Comparison of ENCODE assay signal across 9 cellular contexts in genomic region chr5:172659909-172660628, GRCh38. TPM values are rescaled to one million over a fixed set of nuclear protein-coding genes. Genes with fewer than 3 reads are reported as not detected.
A peak's percentile ranks its signal among the peaks of the same experiment; 100 is the strongest.
DNase-seq lines count a peak whose midpoint lies in the region; ATAC-seq and TF ChIP-seq lines count a peak whose summit lies in the region.
"Had no signal": no experiment of that assay in that cellular context is flagged by ENCODE, and none has a peak within 500 bp of the region (broad histone marks: within the 10 kb centered on the region; RNA-seq: fewer than 3 reads in every experiment).

No MANE protein-coding gene starts in this region.

- no peak overlapping the region for H3K4me3 ChIP-seq in NB4 (ENCODE audit: low read depth, low read length)
- no peak overlapping the region for H3K4me3 ChIP-seq in breast epithelium
- H3K4me3 ChIP-seq in stomach smooth muscle (ENCODE audit: low read length in 2 of 2), result peak overlapping the region; percentile 45 to 49

- no peak for TF ChIP-seq CTCF in NB4 (IDR thresholded peaks at IDR 0.05; ENCODE audit: low read depth, low read length)
- no peak for TF ChIP-seq CTCF in breast epithelium (IDR thresholded peaks at IDR 0.05)

- peak; percentile 10 for TF ChIP-seq POLR2A in NB4 (IDR thresholded peaks at IDR 0.05; ENCODE audit: extremely low read depth, insufficient read length)
- no peak for TF ChIP-seq POLR2A in breast epithelium (IDR thresholded peaks at IDR 0.05)

- H3K27ac ChIP-seq in breast epithelium (peak overlapping the region; percentile 65 to 85), stomach smooth muscle (ENCODE audit: low read length) (peak overlapping the region; percentile 97)

- H3K36me3 ChIP-seq in breast epithelium (no peaks in the 10 kb centered on the region), stomach smooth muscle (ENCODE audit: control insufficient read depth in 2 of 2, insufficient read depth in 2 of 2, low read length in 2 of 2) (peaks cover 0 to 3% of the 10 kb centered on the region in 2 donors)

- H3K4me1 ChIP-seq in breast epithelium, result no peaks in the 10 kb centered on the region
- peaks cover 72% of the 10 kb centered on the region for H3K4me1 ChIP-seq in stomach smooth muscle (ENCODE audit: control insufficient read depth, insufficient read depth, low read length)

- intact Hi-C loops in breast epithelium (cut with DNase I; ENCODE audit: low total_unique reads), result no loop called here

- ATAC-seq in HG02840 (IDR thresholded peaks at IDR 0.05; ENCODE audit: low FRiP score, unreplicated experiment), result no peak

- H3K9me3 ChIP-seq in breast epithelium, result peaks cover 9 to 17% of the 10 kb centered on the region in 2 donors
- H3K9me3 ChIP-seq in stomach smooth muscle (ENCODE audit: control insufficient read depth in 2 of 2, low read length in 2 of 2), result peaks cover 0 to 7% of the 10 kb centered on the region in 2 donors

- peak overlapping the region; percentile 72 to 74 for H3K9ac ChIP-seq in stomach smooth muscle (ENCODE audit: low read length in 2 of 2)

- no peaks in the 10 kb centered on the region for H3K27me3 ChIP-seq in breast epithelium
- no peaks in the 10 kb centered on the region for H3K27me3 ChIP-seq in stomach smooth muscle (ENCODE audit: control insufficient read depth in 1 of 2, insufficient read depth in 2 of 2, low read length in 2 of 2)

- DNase-seq in AG08396 (ENCODE audit: low spot score), result peak; percentile 90
- peak; percentile 91 for DNase-seq in NB4 (ENCODE audit: low read depth)
- peak in 1 of 2 donors; percentile 79 for DNase-seq in breast epithelium (ENCODE audit: low spot score in 2 of 2)
- peak; percentile 86 for DNase-seq in left kidney (ENCODE audit: low read depth, low spot score)
- DNase-seq in NCI-H128 (lab: John Stamatoyannopoulos, UW; ENCODE audit: unreplicated experiment), result no peak
- DNase-seq in activated gamma-delta T cell treated with Interleukin-2 at 50 U/mL for 16 hours, result no peak
- DNase-seq: activated naive CD8-positive, alpha-beta T cell treated with anti-CD3 and anti-CD28 coated beads, Interleukin-2, amount 10 ng/mL, durations not matched to agents 7 days and 5 days had no signal

RNA-seq across cellular contexts. Expression of gene NEURL1B, which starts 19.0 kb away (rescaled TPM):
- total RNA-seq in breast epithelium, result 10 to 100 TPM in 1 of 3 donors, 1 to 10 TPM in 2; 6.3 to 17.0 (median 9.9) TPM

Comparison
In these comparisons a context has a peak if more than half of its experiments do, and no peak if none do; other contexts are left out.
1. DNase-seq: peak in AG08396 (single experiment), NB4 (single experiment) and left kidney (single experiment); none in NCI-H128 (single experiment) and activated gamma-delta T cell treated with Interleukin-2 at 50 U/mL for 16 hours (single experiment).
2. H3K4me3 ChIP-seq: peak in stomach smooth muscle (2 of 2); none in NB4 (single experiment) and breast epithelium (0 of 3).